ENCODE assay signal across 15 cellular contexts in genomic region chr13:19179916-19180315, GRCh38. TPM values are rescaled to one million over a fixed set of nuclear protein-coding genes. Genes with fewer than 3 reads are reported as not detected.
A peak's percentile ranks its signal among the peaks of the same experiment; 100 is the strongest.
DNase-seq lines count a peak whose midpoint lies in the region; ATAC-seq and TF ChIP-seq lines count a peak whose summit lies in the region.
"Had no signal": no experiment of that assay in that cellular context is flagged by ENCODE, and none has a peak within 500 bp of the region (broad histone marks: within the 10 kb centered on the region; RNA-seq: fewer than 3 reads in every experiment).

No MANE protein-coding gene starts in this region.

- no peaks in the 10 kb centered on the region for H3K36me3 Mint-ChIP-seq in chondrocyte (ENCODE audit: low read depth)
- H3K36me3 Mint-ChIP-seq in stimulated activated naive B cell treated with anti-CD40 and anti-IgM and Interleukin-4, amounts not matched to agents 10 μg/mL and 1 μg/mL and 100 μg/mL, for 72 hours = peaks cover 0 to 3% of the 10 kb centered on the region in 2 donors
- H3K36me3 Mint-ChIP-seq: CD4-positive, CD25-positive, alpha-beta regulatory T cell had no signal

- ATAC-seq in left lobe of liver = no peak
- ATAC-seq in HG02938 (IDR thresholded peaks at IDR 0.05; ENCODE audit: unreplicated experiment) = no peak
- no peak for ATAC-seq in stimulated activated naive B cell treated with anti-CD40 and anti-IgM and Interleukin-4, amounts not matched to agents 10 μg/mL and 1 μg/mL and 100 μg/mL, for 72 hours (replicated peaks)
- ATAC-seq: HepG2 had no signal

- peak; percentile 47 for DNase-seq in chondrocyte (ENCODE audit: low spot score)
- DNase-seq in left lobe of liver (ENCODE audit: low spot score) = peak; percentile 16
- peak; percentile 8 for DNase-seq in stomach
- DNase-seq in vagina (ENCODE audit: extremely low spot score in 2 of 2) = peak; percentile 37 to 55
- no peak for DNase-seq in RPMI8226
- DNase-seq in stimulated activated naive B cell treated with anti-CD40 and anti-IgM and Interleukin-4, amounts not matched to agents 10 μg/mL and 1 μg/mL and 100 μg/mL, for 72 hours = no peak
- DNase-seq: ACHN; CD4-positive, CD25-positive, alpha-beta regulatory T cell; DMS53; GF-D8 had no signal

- H3K4me3 Mint-ChIP-seq in chondrocyte (ENCODE audit: unreplicated experiment) = no peak overlapping the region
- no peak overlapping the region for H3K4me3 Mint-ChIP-seq in stimulated activated naive B cell treated with anti-CD40 and anti-IgM and Interleukin-4, amounts not matched to agents 10 μg/mL and 1 μg/mL and 100 μg/mL, for 72 hours
- H3K4me3 Mint-ChIP-seq: CD4-positive, CD25-positive, alpha-beta regulatory T cell had no signal

- intact Hi-C loops in stomach (cut with DNase I; ENCODE audit: low total_unique reads) (no loop called here), vagina (cut with DNase I) (no loop called here)

- H3K9me3 Mint-ChIP-seq in chondrocyte (ENCODE audit: low read depth) = peaks cover 42% of the 10 kb centered on the region
- H3K9me3 Mint-ChIP-seq in stimulated activated naive B cell treated with anti-CD40 and anti-IgM and Interleukin-4, amounts not matched to agents 10 μg/mL and 1 μg/mL and 100 μg/mL, for 72 hours = peaks cover 8 to 12% of the 10 kb centered on the region in 2 donors

- H3K4me1 ChIP-seq in stomach = no peaks in the 10 kb centered on the region
- H3K4me1 ChIP-seq in vagina = no peaks in the 10 kb centered on the region
- H3K4me1 ChIP-seq: BLaER1 treated with 17β-estradiol and CSF1 and Interleukin-3, amounts not matched to agents 10 nM and 100 nM; HAP-1 had no signal

- H3K36me3 ChIP-seq in stomach (no peaks in the 10 kb centered on the region), vagina (no peaks in the 10 kb centered on the region)
- H3K36me3 ChIP-seq: BLaER1 treated with 17β-estradiol and CSF1 and Interleukin-3, amounts not matched to agents 10 nM and 100 nM; HAP-1 had no signal

- H3K4me3 ChIP-seq in stomach = no peak overlapping the region
- no peak overlapping the region for H3K4me3 ChIP-seq in vagina
- H3K4me3 ChIP-seq: BLaER1 treated with 17β-estradiol and CSF1 and Interleukin-3, amounts not matched to agents 10 nM and 100 nM; HAP-1 had no signal

- H3K9me3 ChIP-seq in stomach (peaks cover 0 to 40% (median 15%) of the 10 kb centered on the region in 4 donors), vagina (no peaks in the 10 kb centered on the region)
- H3K9me3 ChIP-seq: HAP-1 had no signal

- H3K27ac ChIP-seq in stomach (no peak overlapping the region), vagina (no peak overlapping the region)
- H3K27ac ChIP-seq: BLaER1 treated with 17β-estradiol and CSF1 and Interleukin-3, amounts not matched to agents 10 nM and 100 nM had no signal

- 78 to 86% (median 83%) methylated on average over 7 of the region's 7 CpGs for WGBS in stomach, 5 donors

- H3K27ac Mint-ChIP-seq in chondrocyte (ENCODE audit: unreplicated experiment) = no peak overlapping the region
- H3K27ac Mint-ChIP-seq in stimulated activated naive B cell treated with anti-CD40 and anti-IgM and Interleukin-4, amounts not matched to agents 10 μg/mL and 1 μg/mL and 100 μg/mL, for 72 hours = no peak overlapping the region

- no peaks in the 10 kb centered on the region for H3K27me3 Mint-ChIP-seq in chondrocyte (ENCODE audit: low read depth)
- no peaks in the 10 kb centered on the region for H3K27me3 Mint-ChIP-seq in stimulated activated naive B cell treated with anti-CD40 and anti-IgM and Interleukin-4, amounts not matched to agents 10 μg/mL and 1 μg/mL and 100 μg/mL, for 72 hours
- H3K27me3 Mint-ChIP-seq: CD4-positive, CD25-positive, alpha-beta regulatory T cell had no signal

- TF ChIP-seq CTCF in chondrocyte (IDR thresholded peaks at IDR 0.05) (no peak), stomach (IDR thresholded peaks at IDR 0.05) (no peak), vagina (IDR thresholded peaks at IDR 0.05) (no peak)

- H3K27me3 ChIP-seq in stomach (no peaks in the 10 kb centered on the region), vagina (no peaks in the 10 kb centered on the region)
- H3K27me3 ChIP-seq: BLaER1 treated with 17β-estradiol and CSF1 and Interleukin-3, amounts not matched to agents 10 nM and 100 nM had no signal

- H3K4me1 Mint-ChIP-seq in chondrocyte (ENCODE audit: low read depth) = no peaks in the 10 kb centered on the region
- no peaks in the 10 kb centered on the region for H3K4me1 Mint-ChIP-seq in stimulated activated naive B cell treated with anti-CD40 and anti-IgM and Interleukin-4, amounts not matched to agents 10 μg/mL and 1 μg/mL and 100 μg/mL, for 72 hours
- H3K4me1 Mint-ChIP-seq: CD4-positive, CD25-positive, alpha-beta regulatory T cell had no signal

- TF ChIP-seq POLR2A in stomach (IDR thresholded peaks at IDR 0.05) (no peak), vagina (IDR thresholded peaks at IDR 0.05) (no peak)

- TF ChIP-seq EP300 in stomach (IDR thresholded peaks at IDR 0.05) = no peak

RNA-seq across cellular contexts. Expression of gene TUBA3C, which starts 1.7 kb away (rescaled TPM):
- total RNA-seq in chondrocyte (not detected in 3 replicates), left lobe of liver (not detected), stomach (not detected), vagina (not detected)
- polyA plus RNA-seq in stomach = under 1 TPM in 2 of 3 donors, not detected in 1; 0.13 to 0.25 TPM
- total RNA-seq: CD4-positive, CD25-positive, alpha-beta regulatory T cell; H1; HepG2 had no signal
- polyA plus RNA-seq: CD4-positive, CD25-positive, alpha-beta regulatory T cell; H1; HepG2 had no signal

Comparison
In these comparisons a context has a peak if more than half of its experiments do, and no peak if none do; other contexts are left out.
1. DNase-seq: peak in chondrocyte (single experiment), left lobe of liver (single experiment), stomach (single experiment) and vagina (2 of 2); none in RPMI8226 (single experiment) and stimulated activated naive B cell treated with anti-CD40 and anti-IgM and Interleukin-4, amounts not matched to agents 10 μg/mL and 1 μg/mL and 100 μg/mL, for 72 hours (single experiment).